Comparison of ENCODE assay signal across 8 cellular contexts in genomic region chr17:19867094-19867653, GRCh38. TPM values are rescaled to one million over a fixed set of nuclear protein-coding genes. Genes with fewer than 3 reads are reported as not detected.
DNase-seq lines count a peak whose midpoint lies in the region; ATAC-seq, FAIRE-seq and TF ChIP-seq lines count a peak whose summit lies in the region.

No MANE protein-coding gene starts in this region.

- intact Hi-C loops in GM12878 (cut with micrococcal nuclease; ENCODE audit: unreplicated experiment) (no loop called here), prostate gland (cut with DNase I) (loop anchor here (2.0 to 10.0 kb wide), 2 partner anchors 110 to 138 kb away; partner anchors contain the start of genes AKAP10 and SPECC1)

- no peak; the same call in none of the 2 replicates for TF ChIP-seq POLR2A in GM12878 (IDR thresholded peaks at IDR 0.05; ENCODE audit: low read depth, low read length)
- TF ChIP-seq POLR2A in prostate gland (IDR thresholded peaks at IDR 0.05) = peak; percentile 20

- peak overlapping the region; percentile 57 for H3K27ac Mint-ChIP-seq in T-helper 17 cell

- peak; percentile 50 for ATAC-seq in GM18907 (IDR thresholded peaks at IDR 0.05; ENCODE audit: unreplicated experiment)
- ATAC-seq in T-helper 17 cell = peak; percentile 76
- ATAC-seq in GM12878 = peak; percentile 29; the same call in 2 of the 3 replicates
- no peak for ATAC-seq in GM21515 (IDR thresholded peaks at IDR 0.05; ENCODE audit: unreplicated experiment)

- no peak for TF ChIP-seq RAD21 in GM12878 (IDR thresholded peaks at IDR 0.05; ENCODE audit: insufficient read depth, low read depth, low read length)

- peak overlapping the region; percentile 52 for H3K9ac ChIP-seq in GM12878 (ENCODE audit: control insufficient read depth, insufficient read depth, low read length)

- H3K4me3 ChIP-seq in GM12878 (peak overlapping the region; percentile 78), prostate gland (peak overlapping the region; percentile 78 to 82)

- H3K36me3 ChIP-seq in GM12878 (ENCODE audit: control insufficient read depth in 2 of 2, insufficient read depth in 2 of 2, low read length in 1 of 2) = no peaks in the 10 kb centered on the region
- no peaks in the 10 kb centered on the region for H3K36me3 ChIP-seq in prostate gland

- in situ Hi-C loops in ACHN (cut with HindIII; ENCODE audit: low pct_ligation_motif_present, low pct_unique_long_range_greater_than_20kb, low sequenced_read_pairs) = no loop called here
- in situ Hi-C loops in GM12878 (cut with MboI) = no loop called here

- H3K4me1 ChIP-seq in GM12878 (ENCODE audit: control insufficient read depth, insufficient read depth, low read length) = no peaks in the 10 kb centered on the region; the same call in 1 of the 2 replicates
- H3K4me1 ChIP-seq in prostate gland (replicated peaks) = no peaks in the 10 kb centered on the region

- RAD21 ChIA-PET in GM12878 (lab: Charles Lee; ENCODE audit: unreplicated experiment) = no interaction called here

- BruUV-seq in GM12878 (replicated peaks; lab: Mats Ljungman, UMichigan) = no TSS peak

- TF ChIP-seq CTCF in GM12878 (IDR thresholded peaks at IDR 0.05 in 2 of 3, conservative IDR thresholded peaks at IDR 0.05 in 1 of 3; ENCODE audit: control insufficient read depth in 2 of 3, extremely low read depth in 1 of 3, insufficient read depth in 1 of 3, low read depth in 3 of 3, low read length in 3 of 3) = no peak
- peak in 2 of 4 experiments; percentile 38 to 41 for TF ChIP-seq CTCF in prostate gland (IDR thresholded peaks at IDR 0.05)

- peak overlapping the region; percentile 75 for H2AFZ ChIP-seq in GM12878 (ENCODE audit: control insufficient read depth, low read depth, low read length)

- peak; percentile 66 for DNase-seq in ACHN
- peak; percentile 12 for DNase-seq in KG1 (lab: John Stamatoyannopoulos, UW)
- DNase-seq in T-helper 17 cell = peak; percentile 25 to 35 (median 28)
- no peak for DNase-seq in GM12878 (ENCODE audit: low read depth, low spot score)
- peak in 46 of 51 donors; percentile 16 to 77 (median 57) for DNase-seq in hypothalamus (lab: John Stamatoyannopoulos, UW)
- DNase-seq in prostate gland (ENCODE audit: low spot score) = peak; percentile 64

- peak overlapping the region; percentile 84 for H3K4me2 ChIP-seq in GM12878 (ENCODE audit: control insufficient read depth, insufficient read depth)

- H3K9me3 ChIP-seq in T-helper 17 cell (ENCODE audit: control insufficient read depth, low read length, poor library complexity, severe bottlenecking) = no peaks in the 10 kb centered on the region
- no peaks in the 10 kb centered on the region; the same call in 2 of the 3 replicates for H3K9me3 ChIP-seq in GM12878 (replicated peaks; ENCODE audit: control insufficient read depth, insufficient read depth, low read length)
- no peaks in the 10 kb centered on the region for H3K9me3 ChIP-seq in prostate gland

- no peaks in the 10 kb centered on the region for H3K79me2 ChIP-seq in GM12878 (ENCODE audit: control insufficient read depth, insufficient read depth, low read length)

- CTCF ChIA-PET in GM12878 (lab: Yijun Ruan, JAX) = no interaction called here

- POLR2A ChIA-PET in GM12878 (lab: Charles Lee) = no interaction called here

- no peaks in the 10 kb centered on the region for H3K27me3 Mint-ChIP-seq in T-helper 17 cell

- H3K27me3 ChIP-seq in GM12878 (replicated peaks in 1 of 2; ENCODE audit: control insufficient read depth in 2 of 2, insufficient read depth in 2 of 2, low read length in 1 of 2) (peaks cover 0 to 3% of the 10 kb centered on the region in 2 experiments; a peak in 1 of 4 replicates), prostate gland (replicated peaks; ENCODE audit: insufficient read depth) (no peaks in the 10 kb centered on the region)

- H3K4me1 Mint-ChIP-seq in T-helper 17 cell = peaks cover 5% of the 10 kb centered on the region

- no peaks in the 10 kb centered on the region for H3K36me3 Mint-ChIP-seq in T-helper 17 cell (ENCODE audit: low read depth)

- H3K27ac ChIP-seq in GM12878 (ENCODE audit: control insufficient read depth, insufficient read depth) (no peak overlapping the region), prostate gland (peak overlapping the region; percentile 83 to 86)

- FAIRE-seq in GM12878 (lab: Jason Lieb, UNC) = no peak

- SMC1A ChIA-PET in GM12878 (lab: Charles Lee; ENCODE audit: uncharacterized antibody, unreplicated experiment) = no interaction called here

- H3K4me3 Mint-ChIP-seq in T-helper 17 cell = peak overlapping the region; percentile 84

- no peaks in the 10 kb centered on the region for H4K20me1 ChIP-seq in GM12878 (ENCODE audit: control insufficient read depth, insufficient read depth)

- no peak for TF ChIP-seq EP300 in GM12878 (IDR thresholded peaks at IDR 0.05; ENCODE audit: borderline replicate concordance in 1 of 2, control insufficient read depth in 1 of 2, low read depth in 2 of 2, low read length in 2 of 2)

- WGBS in GM12878 (ENCODE audit: insufficient coverage, insufficient replicate concordance, low lambda C conversion rate, missing lambda C conversion rate) = 2% methylated on average over 62 of the region's 68 CpGs
- WGBS in prostate gland = 1% methylated on average over 35 of the region's 68 CpGs

TF ChIP-seq in GM12878, 131 proteins besides CTCF, POLR2A, EP300 and RAD21:
- TF ChIP-seq ZSCAN29 (IDR thresholded peaks at IDR 0.05) (no peak), HDGF (IDR thresholded peaks at IDR 0.05) (no peak), ZBTB33 (IDR thresholded peaks at IDR 0.05) (no peak), CREB1 (IDR thresholded peaks at IDR 0.05; ENCODE audit: low read depth) (no peak), POLR2AphosphoS5 (IDR thresholded peaks at IDR 0.05; ENCODE audit: low read length) (no peak), KDM1A (IDR thresholded peaks at IDR 0.05; ENCODE audit: borderline replicate concordance) (no peak), CREM (IDR thresholded peaks at IDR 0.05; ENCODE audit: low read depth) (no peak), CBX5 (IDR thresholded peaks at IDR 0.05; ENCODE audit: low read depth) (0 out of 2 replicates have a peak, but pooled peaks have one; percentile 36), SMC3 (IDR thresholded peaks at IDR 0.05; ENCODE audit: borderline replicate concordance, low read length) (no peak), MAX (IDR thresholded peaks at IDR 0.05; ENCODE audit: low read depth, low read length) (0 out of 2 replicates have a peak, but pooled peaks have one; percentile 20), IRF4 (IDR thresholded peaks at IDR 0.05; ENCODE audit: low read depth, low read length) (no peak), SRF (IDR thresholded peaks at IDR 0.05; ENCODE audit: low read depth in 2 of 2, low read length in 2 of 2) (no peak), SP1 (IDR thresholded peaks at IDR 0.05; ENCODE audit: low read depth, low read length) (no peak)

RNA-seq across cellular contexts. Expression of gene ULK2, which starts 0.6 kb away (rescaled TPM):
- total RNA-seq in T-helper 17 cell (10 to 100 TPM; 14.9 to 20.8 TPM), GM12878 (2014; rRNA removed) (2.0 and 2.6 TPM in 2 replicates), GM12878 (2014; rRNA removed; fragmentation: Illumina TruSeq; extraction: Trizol) (1.2 and 1.6 TPM in 2 replicates), GM12878 (2021) (2.4 and 2.6 TPM in 2 replicates), prostate gland (10 to 100 TPM; 15.9 to 44.4 TPM)
- 1.4 and 1.6 TPM in 2 replicates for total RNA-seq in GM12878 (2013; cell fraction: nucleolus; rRNA removed)
- 1.7 TPM for polyA plus RNA-seq in GM12878 (2011; ENCODE audit: low read depth)
- polyA plus RNA-seq in GM12878 (2011; rRNA removed) (4.9 and 5.3 TPM in 2 replicates), GM12878 (2014; fragmentation: Illumina TruSeq; extraction: Trizol) (3.4 and 5.8 TPM in 2 replicates), GM12878 (2014; fragmentation: Nextera tagmentation; extraction: Ambion mirVana) (under 1 TPM; 0.29 to 0.39 TPM), GM12878 (2014; rRNA removed) (2.3 and 3.1 TPM in 2 replicates), GM12878 (2016; fragmentation: Nextera tagmentation; extraction: Ambion mirVana) (1 to 10 TPM in 1 of 2 experiments, under 1 TPM in 1; 0.97 to 1.0 TPM)
- 3.3 and 3.4 TPM in 2 replicates for polyA plus RNA-seq in GM12878 (2011; cell fraction: cytosol; rRNA removed)
- polyA plus RNA-seq in GM12878 (2011; cell fraction: nucleus; rRNA removed) = 3.5 and 5.0 TPM in 2 replicates
- 1.2 and 1.8 TPM in 2 replicates for polyA plus RNA-seq in GM12878 (2012)
- polyA minus RNA-seq in GM12878 (2011; rRNA and poly(A)+ RNA removed) = 5.0 and 12.7 TPM in 2 replicates
- polyA minus RNA-seq in GM12878 (2011; cell fraction: cytosol; rRNA and poly(A)+ RNA removed) = 3.0 and 6.1 TPM in 2 replicates
- polyA minus RNA-seq in GM12878 (2011; cell fraction: nucleus; rRNA and poly(A)+ RNA removed) = 4.2 and 6.4 TPM in 2 replicates

Comparison
In these comparisons a context has a peak if more than half of its experiments do, and no peak if none do; other contexts are left out.
1. RNA of gene ULK2, which starts 0.6 kb away (total RNA-seq): 15.9 to 44.4 TPM in prostate gland and 14.9 to 20.8 TPM in T-helper 17 cell; 1.2 to 2.6 TPM in GM12878; every median in the first group is over 4 times any median in the second.